In the genomic region with DNA sequence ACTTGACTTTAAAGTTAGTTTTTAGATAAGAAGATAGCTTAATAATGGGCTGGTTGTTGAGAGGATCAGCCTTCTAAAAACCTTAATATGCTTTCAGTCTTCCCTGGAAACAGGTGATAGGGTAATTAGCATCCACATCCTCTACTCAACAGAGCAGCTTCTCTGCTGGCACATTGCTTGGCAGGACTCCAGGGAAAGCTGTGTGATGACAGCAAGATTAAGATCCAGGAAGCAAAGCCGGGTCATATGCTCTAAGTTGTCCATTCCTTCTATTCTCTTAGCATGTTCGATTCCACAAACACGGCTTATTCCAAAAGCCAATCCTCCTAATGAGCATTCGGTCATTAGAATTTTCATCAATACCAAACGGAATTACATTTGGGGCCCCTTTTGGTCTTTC, we compare ENCODE assay signal across 10 cellular contexts.
A peak's percentile ranks its signal among the peaks of the same experiment; 100 is the strongest.
DNase-seq lines count a peak whose midpoint lies in the region; ATAC-seq and TF ChIP-seq lines count a peak whose summit lies in the region.
"Had no signal": no experiment of that assay in that cellular context is flagged by ENCODE, and none has a peak within 500 bp of the region (broad histone marks: within the 10 kb centered on the region; RNA-seq: fewer than 3 reads in every experiment).

No MANE protein-coding gene starts in this region.

- no peak overlapping the region for H2BK15ac ChIP-seq in IMR-90 (ENCODE audit: low read depth, low read length)

- no peak overlapping the region for H3K56ac ChIP-seq in IMR-90 (ENCODE audit: extremely low read depth, insufficient read depth, low read length)

- peaks cover 4% of the 10 kb centered on the region for H3K9me1 ChIP-seq in IMR-90 (ENCODE audit: insufficient read depth, low read length)

- BruUV-seq in IMR-90 (replicated peaks; lab: Mats Ljungman, UMichigan) = no TSS peak

- H3K4me1 ChIP-seq in IMR-90 (ENCODE audit: control insufficient read depth, insufficient read depth, low read length) (peaks cover 3% of the 10 kb centered on the region), SK-N-SH (ENCODE audit: control insufficient read depth in 1 of 2, insufficient read depth in 2 of 2, low read depth in 1 of 2, low read length in 1 of 2) (peaks cover 0 to 68% of the 10 kb centered on the region in 2 experiments)

- H4K20me1 ChIP-seq in IMR-90 (ENCODE audit: insufficient read depth, low read length) (peaks cover 68% of the 10 kb centered on the region), SK-N-SH (ENCODE audit: insufficient read depth) (peaks cover 89% of the 10 kb centered on the region)

- H3K9ac ChIP-seq in IMR-90 (ENCODE audit: low read depth, low read length) (no peak overlapping the region), SK-N-SH (no peak overlapping the region)

- dilution Hi-C loops in IMR-90 (cut with HindIII; ENCODE audit: low sequenced_read_pairs, unreplicated experiment) = no loop called here

- H3K4me2 ChIP-seq in IMR-90 (ENCODE audit: low read depth, low read length) (no peak overlapping the region), SK-N-SH (peak overlapping the region; percentile 21; the same call in 1 of the 2 replicates)

- H3K23ac ChIP-seq in IMR-90 (ENCODE audit: low read depth, low read length) = no peak overlapping the region

- H3K27me3 ChIP-seq in IMR-90 (ENCODE audit: control insufficient read depth, insufficient read depth, low read length) = no peaks in the 10 kb centered on the region
- H3K27me3 ChIP-seq in SK-N-SH (ENCODE audit: insufficient read depth) = no peaks in the 10 kb centered on the region

- H2BK120ac ChIP-seq in IMR-90 (ENCODE audit: low read depth, low read length) = no peak overlapping the region

- H2AFZ ChIP-seq in IMR-90 (replicated peaks; ENCODE audit: low read length, poor library complexity) (no peak overlapping the region), SK-N-SH (ENCODE audit: low read depth) (no peak overlapping the region)

- POLR2A ChIA-PET in IMR-90 (lab: Charles Lee; ENCODE audit: unreplicated experiment) (no interaction called here), SK-N-SH (lab: Yijun Ruan, JAX) (no interaction called here)

- DNase-seq in AG10803 (ENCODE audit: low read depth) (peak; percentile 56), IMR-90 (peak; percentile 53), SK-N-SH (no peak), foreskin melanocyte (peak; percentile 52), SIG-M5 (lab: John Stamatoyannopoulos, UW) (no peak), dedifferentiated amniotic fluid mesenchymal stem cell (ENCODE audit: extremely low spot score) (no peak), NCI-H1694 treated with DMSO at 0.1 percent for 48 hours (lab: John Stamatoyannopoulos, UW) (no peak)
- no peak for DNase-seq in stimulated activated CD4-positive, alpha-beta T cell treated with anti-CD3 and anti-CD28 coated beads, Interleukin-4, amount 100 ng/mL, for 24 hours
- DNase-seq: CD4-positive, CD25-positive, alpha-beta regulatory T cell; nephron progenitor cell had no signal

- peaks cover 100% of the 10 kb centered on the region for H3K79me2 ChIP-seq in SK-N-SH (ENCODE audit: insufficient read depth)

- no peak overlapping the region for H3K4me3 ChIP-seq in AG10803 (ENCODE audit: low read length)
- no peak overlapping the region for H3K4me3 ChIP-seq in IMR-90 (ENCODE audit: insufficient read depth, low read depth, low read length)
- H3K4me3 ChIP-seq in SK-N-SH (ENCODE audit: low read depth in 2 of 2, low read length in 1 of 2) = no peak overlapping the region

- WGBS in IMR-90 (ENCODE audit: extremely low coverage in 2 of 2, insufficient read length in 1 of 2), 2 experiments = 100% methylated on average over 2 of the region's 5 CpGs; no CpG with 5 or more reads in 1 of the 2 experiments
- 29% methylated on average over 5 of the region's 5 CpGs for WGBS in SK-N-SH (ENCODE audit: low lambda C conversion rate)

- peaks cover 2% of the 10 kb centered on the region; the same call in 1 of the 2 replicates for H3K36me3 ChIP-seq in IMR-90 (ENCODE audit: control insufficient read depth, insufficient read depth, low read length)
- peaks cover 13 to 57% of the 10 kb centered on the region in 2 experiments for H3K36me3 ChIP-seq in SK-N-SH (replicated peaks in 1 of 2; ENCODE audit: control insufficient read depth in 1 of 2, insufficient read depth in 2 of 2, low read length in 1 of 2)

- intact Hi-C loops in IMR-90 (cut with micrococcal nuclease) = no loop called here

- ATAC-seq in IMR-90 (ENCODE audit: low read depth) = no peak

- H3K9me2 ChIP-seq in SK-N-SH = no peaks in the 10 kb centered on the region

- H2AK5ac ChIP-seq in IMR-90 (ENCODE audit: low read depth, low read length) = no peak overlapping the region

- TF ChIP-seq CTCF in AG10803 (conservative IDR thresholded peaks at IDR 0.05; ENCODE audit: low read length) (no peak), IMR-90 (conservative IDR thresholded peaks at IDR 0.05; ENCODE audit: low read depth, low read length) (no peak), SK-N-SH (IDR thresholded peaks at IDR 0.05) (no peak)

- CTCF ChIA-PET in IMR-90 (lab: Yijun Ruan, JAX) = interaction anchor here (1.7 kb wide), 1 partner anchor 11 kb away, joined by 4 read pairs; no protein-coding TSS in a partner anchor
- CTCF ChIA-PET in SK-N-SH (lab: Yijun Ruan, JAX) = no interaction called here

- H3K4ac ChIP-seq in IMR-90 (ENCODE audit: low read depth, low read length) = no peak overlapping the region

- no peak overlapping the region for H3K27ac ChIP-seq in IMR-90 (ENCODE audit: insufficient read depth, low read length)
- H3K27ac ChIP-seq in SK-N-SH (ENCODE audit: low read depth in 2 of 2, low read length in 1 of 2) = peak overlapping the region; percentile 69 to 100; a peak in 3 of 4 replicates

- no peak overlapping the region for H2BK20ac ChIP-seq in IMR-90 (ENCODE audit: low read depth, low read length)

- in situ Hi-C loops in IMR-90 (cut with MboI; ENCODE audit: low sequenced_read_pairs) = no loop called here

- no peak overlapping the region for H4K5ac ChIP-seq in IMR-90 (ENCODE audit: low read depth, low read length)

- H4K8ac ChIP-seq in IMR-90 (ENCODE audit: low read depth in 2 of 2, low read length in 2 of 2) = no peak overlapping the region

- TF ChIP-seq POLR2A in IMR-90 (IDR thresholded peaks at IDR 0.05; ENCODE audit: low read depth, low read length) = no peak

- H3F3A ChIP-seq in SK-N-SH (replicated peaks; ENCODE audit: insufficient read depth) = peaks cover 65% of the 10 kb centered on the region

- H2AK9ac ChIP-seq in IMR-90 (replicated peaks; ENCODE audit: low read depth, low read length, poor library complexity) = no peak overlapping the region

- no peak overlapping the region for H3K18ac ChIP-seq in IMR-90 (ENCODE audit: low read depth, low read length)

- H3K9me3 ChIP-seq in IMR-90 (ENCODE audit: control insufficient read depth, insufficient read depth, low read length) (no peaks in the 10 kb centered on the region), SK-N-SH (no peaks in the 10 kb centered on the region)

- TF ChIP-seq RAD21 in IMR-90 (IDR thresholded peaks at IDR 0.05; ENCODE audit: low read length) (no peak), SK-N-SH (IDR thresholded peaks at IDR 0.05; ENCODE audit: low read length) (no peak)

- peaks cover 46 to 80% of the 10 kb centered on the region in 2 experiments for H3K79me1 ChIP-seq in IMR-90 (ENCODE audit: low read depth in 1 of 2, low read length in 2 of 2)

- no peak overlapping the region for H2BK5ac ChIP-seq in IMR-90 (ENCODE audit: low read depth, low read length, poor library complexity, severe bottlenecking)

- no peak overlapping the region for H3K14ac ChIP-seq in IMR-90 (replicated peaks; ENCODE audit: low read depth, low read length)

- 0 out of 4 replicates have a peak, but pooled peaks of 1 of the 2 experiments have one; percentile 19 for TF ChIP-seq EP300 in SK-N-SH (IDR thresholded peaks at IDR 0.05; ENCODE audit: borderline replicate concordance in 1 of 2, low read depth in 1 of 2, low read length in 1 of 2)

- no peak overlapping the region for H4K91ac ChIP-seq in IMR-90 (ENCODE audit: insufficient read depth, low read depth, low read length)

TF ChIP-seq in IMR-90, 13 proteins besides CTCF, POLR2A, EP300 and RAD21:
- no peak for TF ChIP-seq SMC3 (IDR thresholded peaks at IDR 0.05; ENCODE audit: low read depth, low read length)
- TF ChIP-seq RFX5 (IDR thresholded peaks at IDR 0.05; ENCODE audit: low read depth, low read length) = no peak
- no peak for TF ChIP-seq RCOR1 (IDR thresholded peaks at IDR 0.05; ENCODE audit: insufficient replicate concordance, low read length)

TF ChIP-seq in SK-N-SH, 30 proteins besides CTCF, POLR2A, EP300 and RAD21 (continues in another document):
- no peak for TF ChIP-seq FOSL2 (IDR thresholded peaks at IDR 0.05; ENCODE audit: borderline replicate concordance, low read depth)
- TF ChIP-seq ELF1 (IDR thresholded peaks at IDR 0.05) = peak; percentile 61
- TF ChIP-seq MEF2A (IDR thresholded peaks at IDR 0.05; ENCODE audit: borderline replicate concordance, low read depth) = no peak
- no peak for TF ChIP-seq EZH2phosphoT487 (IDR thresholded peaks at IDR 0.05; ENCODE audit: borderline replicate concordance, low read depth)
- TF ChIP-seq SMC3 (IDR thresholded peaks at IDR 0.05; ENCODE audit: low read depth, low read length) = no peak
- TF ChIP-seq FOXM1 (IDR thresholded peaks at IDR 0.05; ENCODE audit: low read depth) = no peak
- TF ChIP-seq, protein P1, sequence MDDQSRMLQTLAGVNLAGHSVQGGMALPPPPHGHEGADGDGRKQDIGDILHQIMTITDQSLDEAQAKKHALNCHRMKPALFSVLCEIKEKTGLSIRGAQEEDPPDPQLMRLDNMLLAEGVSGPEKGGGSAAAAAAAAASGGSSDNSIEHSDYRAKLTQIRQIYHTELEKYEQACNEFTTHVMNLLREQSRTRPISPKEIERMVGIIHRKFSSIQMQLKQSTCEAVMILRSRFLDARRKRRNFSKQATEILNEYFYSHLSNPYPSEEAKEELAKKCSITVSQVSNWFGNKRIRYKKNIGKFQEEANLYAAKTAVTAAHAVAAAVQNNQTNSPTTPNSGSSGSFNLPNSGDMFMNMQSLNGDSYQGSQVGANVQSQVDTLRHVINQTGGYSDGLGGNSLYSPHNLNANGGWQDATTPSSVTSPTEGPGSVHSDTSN (IDR thresholded peaks at IDR 0.05) = peak; percentile 88
- no peak for TF ChIP-seq SIN3A (IDR thresholded peaks at IDR 0.05; ENCODE audit: borderline replicate concordance, low read depth, low read length)
- TF ChIP-seq YY1 (IDR thresholded peaks at IDR 0.05; ENCODE audit: low read depth) = no peak
- no peak for TF ChIP-seq GATA2 (CRISPR knock-in tag; IDR thresholded peaks at IDR 0.05)
- TF ChIP-seq POLR2AphosphoS5 (IDR thresholded peaks at IDR 0.05; ENCODE audit: low read depth, low read length) = no peak
- peak; percentile 33; the same call in 1 of the 2 replicates for TF ChIP-seq JUND (IDR thresholded peaks at IDR 0.05)
- TF ChIP-seq NFIC (IDR thresholded peaks at IDR 0.05; ENCODE audit: borderline replicate concordance) = peak; percentile 93
- no peak for TF ChIP-seq FOXJ3 (CRISPR knock-in tag; IDR thresholded peaks at IDR 0.05)
- peak; percentile 76; the same call in 1 of the 2 replicates for TF ChIP-seq RFX5 (IDR thresholded peaks at IDR 0.05; ENCODE audit: low read length)
- TF ChIP-seq TAF1 (IDR thresholded peaks at IDR 0.05; ENCODE audit: borderline replicate concordance, low read depth, low read length) = no peak
- peak; percentile 24; the same call in 1 of the 2 replicates for TF ChIP-seq RXRA (IDR thresholded peaks at IDR 0.05; ENCODE audit: borderline replicate concordance, low read depth)

Comparison
In these comparisons a context has a peak if more than half of its experiments do, and no peak if none do; other contexts are left out.
1. DNase-seq: peak in AG10803 (single experiment), IMR-90 (single experiment) and foreskin melanocyte (single experiment); none in SK-N-SH (single experiment), SIG-M5 (single experiment), dedifferentiated amniotic fluid mesenchymal stem cell (single experiment), stimulated activated CD4-positive, alpha-beta T cell treated with anti-CD3 and anti-CD28 coated beads, Interleukin-4, amount 100 ng/mL, for 24 hours (single experiment) and NCI-H1694 treated with DMSO at 0.1 percent for 48 hours (single experiment).